11 cellular contexts compared by ENCODE assay signal in the genomic region with DNA sequence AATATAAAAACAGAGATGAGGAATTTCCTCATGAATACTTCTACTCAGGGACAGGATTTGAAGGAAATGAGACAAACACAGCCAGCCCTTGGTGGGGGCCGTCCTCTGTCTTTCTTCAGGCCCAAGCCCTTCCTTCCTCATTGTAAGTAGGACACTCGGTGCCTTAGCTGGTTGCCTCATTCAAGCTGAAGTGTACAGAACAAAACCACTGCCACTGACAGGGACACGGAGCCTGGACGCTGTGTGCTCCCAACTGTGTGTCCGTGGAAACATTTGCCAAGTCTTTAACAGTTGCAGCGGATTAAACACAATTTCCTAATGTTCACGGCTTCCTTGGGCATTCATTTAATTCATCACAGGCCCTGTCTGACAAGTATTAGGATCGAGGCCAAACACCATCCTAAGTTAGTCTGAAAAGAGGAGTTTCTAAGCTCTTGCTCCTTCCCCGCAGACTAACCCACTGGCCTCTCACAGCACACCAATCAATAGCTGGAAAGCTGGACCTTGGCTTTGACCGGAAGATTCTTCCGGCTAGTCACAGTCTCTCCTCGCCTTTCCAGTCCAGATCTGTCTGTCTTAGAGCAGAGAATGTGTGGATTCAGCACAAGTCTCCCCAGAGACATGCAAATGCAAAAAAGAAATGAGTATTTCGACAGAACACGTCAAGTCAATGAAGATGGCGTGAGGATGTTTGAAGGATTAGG.
DNase-seq lines count a peak whose midpoint lies in the region; ATAC-seq and TF ChIP-seq lines count a peak whose summit lies in the region.
"Had no signal": no experiment of that assay in that cellular context is flagged by ENCODE, and none has a peak within 500 bp of the region (broad histone marks: within the 10 kb centered on the region; RNA-seq: fewer than 3 reads in every experiment).

No MANE protein-coding gene starts in this region.

- no peak for TF ChIP-seq POLR2A in esophagus squamous epithelium (IDR thresholded peaks at IDR 0.05)

- H3K4me1 Mint-ChIP-seq in stimulated activated memory B cell treated with anti-CD40 and anti-IgM and Interleukin-4, amounts not matched to agents 10 μg/mL and 1 μg/mL and 100 μg/mL, for 72 hours = peaks cover 11% of the 10 kb centered on the region

- H3K27ac Mint-ChIP-seq in stimulated activated memory B cell treated with anti-CD40 and anti-IgM and Interleukin-4, amounts not matched to agents 10 μg/mL and 1 μg/mL and 100 μg/mL, for 72 hours = no peak overlapping the region

- WGBS in esophagus squamous epithelium, 2 donors = 50 to 66% methylated on average over 15 of the region's 15 CpGs

- H3K9me3 ChIP-seq in esophagus squamous epithelium = no peaks in the 10 kb centered on the region
- H3K9me3 ChIP-seq in tibial artery = no peaks in the 10 kb centered on the region
- H3K9me3 ChIP-seq: SK-N-SH had no signal

- no peaks in the 10 kb centered on the region for H3K36me3 Mint-ChIP-seq in stimulated activated memory B cell treated with anti-CD40 and anti-IgM and Interleukin-4, amounts not matched to agents 10 μg/mL and 1 μg/mL and 100 μg/mL, for 72 hours

- peaks cover 0 to 51% (median 16%) of the 10 kb centered on the region in 3 donors for H3K4me1 ChIP-seq in esophagus squamous epithelium
- peaks cover 0 to 21% (median 9%) of the 10 kb centered on the region in 4 donors for H3K4me1 ChIP-seq in tibial artery

- no peaks in the 10 kb centered on the region for H3K9me3 Mint-ChIP-seq in stimulated activated memory B cell treated with anti-CD40 and anti-IgM and Interleukin-4, amounts not matched to agents 10 μg/mL and 1 μg/mL and 100 μg/mL, for 72 hours

- no peak overlapping the region for H3K4me3 Mint-ChIP-seq in stimulated activated memory B cell treated with anti-CD40 and anti-IgM and Interleukin-4, amounts not matched to agents 10 μg/mL and 1 μg/mL and 100 μg/mL, for 72 hours

- H3K27ac ChIP-seq in esophagus squamous epithelium (peak overlapping the region in 3 of 4 donors; percentile 37 to 83 (median 63)), tibial artery (peak overlapping the region; percentile 41 to 51)

- TF ChIP-seq CTCF in esophagus squamous epithelium (IDR thresholded peaks at IDR 0.05) (no peak), tibial artery (IDR thresholded peaks at IDR 0.05) (no peak)

- no peaks in the 10 kb centered on the region for H3K27me3 Mint-ChIP-seq in stimulated activated memory B cell treated with anti-CD40 and anti-IgM and Interleukin-4, amounts not matched to agents 10 μg/mL and 1 μg/mL and 100 μg/mL, for 72 hours

- ATAC-seq in stimulated activated memory B cell treated with anti-CD40 and anti-IgM and Interleukin-4, amounts not matched to agents 10 μg/mL and 1 μg/mL and 100 μg/mL, for 72 hours = no peak

- H3K27me3 ChIP-seq in esophagus squamous epithelium = no peaks in the 10 kb centered on the region
- H3K27me3 ChIP-seq in tibial artery = no peaks in the 10 kb centered on the region

- peak; percentile 76 for DNase-seq in NOMO-1 treated with DMSO at 0.1 percent for 48 hours (lab: John Stamatoyannopoulos, UW; ENCODE audit: unreplicated experiment)
- peak; percentile 10 for DNase-seq in esophagus squamous epithelium (lab: John Stamatoyannopoulos, UW)
- peak; percentile 28 for DNase-seq in myocyte (ENCODE audit: low read depth)
- peak; percentile 78 to 82 for DNase-seq in tibial artery
- DNase-seq in NCI-H748 treated with DMSO at 0.1 percent for 48 hours (lab: John Stamatoyannopoulos, UW) = no peak
- no peak for DNase-seq in NCI-H1092 treated with DMSO at 0.1 percent for 48 hours (lab: John Stamatoyannopoulos, UW)
- DNase-seq in NCI-H1105 treated with DMSO at 0.1 percent for 48 hours (lab: John Stamatoyannopoulos, UW) = no peak
- DNase-seq: activated T-cell treated with anti-CD3 and anti-CD28 coated beads, Interleukin-2, amount 50 U/mL, for 48 hours; NCI-H1436 treated with DMSO at 0.1 percent for 48 hours; SK-N-SH had no signal

- no peaks in the 10 kb centered on the region for H3K36me3 ChIP-seq in esophagus squamous epithelium
- no peaks in the 10 kb centered on the region for H3K36me3 ChIP-seq in tibial artery

- peak overlapping the region in 1 of 4 donors; percentile 19 for H3K4me3 ChIP-seq in esophagus squamous epithelium
- H3K4me3 ChIP-seq in tibial artery = no peak overlapping the region

- intact Hi-C loops in esophagus squamous epithelium (cut with DNase I) = no loop called here
- intact Hi-C loops in tibial artery (cut with DNase I; ENCODE audit: low total_unique reads) = no loop called here

Comparison
In these comparisons a context has a peak if more than half of its experiments do, and no peak if none do; other contexts are left out.
1. DNase-seq: peak in NOMO-1 treated with DMSO at 0.1 percent for 48 hours (single experiment), esophagus squamous epithelium (single experiment), myocyte (single experiment) and tibial artery (2 of 2); none in NCI-H748 treated with DMSO at 0.1 percent for 48 hours (single experiment), NCI-H1092 treated with DMSO at 0.1 percent for 48 hours (single experiment) and NCI-H1105 treated with DMSO at 0.1 percent for 48 hours (single experiment).